Comparison of ENCODE assay signal across 8 cellular contexts in the genomic region with DNA sequence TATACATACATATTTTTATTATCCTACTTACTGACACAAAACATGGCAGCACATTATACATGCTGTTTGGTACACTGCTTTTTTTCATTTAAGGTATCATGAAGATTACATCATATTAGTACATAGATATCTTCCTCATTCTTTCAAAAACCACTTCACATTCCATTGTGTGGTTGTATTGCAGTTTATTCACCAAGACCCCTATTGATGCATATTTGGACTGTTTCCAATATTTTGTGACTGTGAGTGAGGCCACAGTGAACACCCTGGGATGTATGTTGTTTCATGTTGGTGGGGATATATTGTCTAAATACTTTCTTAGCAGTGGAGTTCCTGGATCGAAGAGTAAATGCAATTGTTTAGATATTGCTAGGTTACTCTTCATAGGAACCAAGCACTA.
"Had no signal": no experiment of that assay in that cellular context is flagged by ENCODE, and none has a peak within 500 bp of the region (broad histone marks: within the 10 kb centered on the region; RNA-seq: fewer than 3 reads in every experiment).

No MANE protein-coding gene starts in this region.

- DNase-seq: activated CD4-positive, alpha-beta T cell treated with anti-CD3 and anti-CD28 coated beads for 48 hours; activated naive CD4-positive, alpha-beta T cell treated with anti-CD3 and anti-CD28 coated beads for 36 hours; body of pancreas; glutamatergic neuron; naive thymus-derived CD4-positive, alpha-beta T cell; stimulated activated CD4-positive, alpha-beta T cell treated with anti-CD3 and anti-CD28 coated beads, Interleukin-4, amount 100 ng/mL, for 4 hours had no signal

- H3K4me3 ChIP-seq: body of pancreas, skin epidermis had no signal

- ATAC-seq: body of pancreas; naive thymus-derived CD4-positive, alpha-beta T cell; WTC11 had no signal
